ENCODE assay signal across 1 cellular context in the genomic region with DNA sequence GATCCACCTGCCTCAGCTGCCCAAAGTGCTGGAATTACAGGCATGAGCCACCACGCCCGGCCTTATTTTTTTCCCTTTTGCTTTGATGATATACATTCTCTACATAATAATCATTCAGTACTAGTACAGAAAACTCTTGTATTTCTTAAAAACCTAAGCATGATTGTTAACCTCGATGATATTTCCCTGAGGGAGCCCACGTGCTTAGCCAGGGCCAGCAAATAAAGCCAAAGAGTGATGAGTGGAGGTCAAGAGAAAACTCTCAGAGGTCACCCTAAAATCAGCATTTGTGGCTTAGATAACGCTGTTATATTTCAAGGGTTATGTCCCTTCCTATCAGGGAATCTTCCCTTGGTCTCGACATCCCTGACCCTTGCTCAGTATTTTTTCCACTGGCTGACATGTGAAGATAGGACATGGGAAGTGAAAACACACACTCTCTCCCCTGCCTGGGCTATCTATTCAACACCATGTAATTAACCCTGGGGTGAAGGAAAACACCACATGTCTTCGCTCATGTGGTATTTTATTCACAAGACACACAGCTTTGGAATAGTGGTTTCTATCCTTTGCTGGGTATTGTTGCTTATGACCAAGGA.
TF ChIP-seq lines count a peak whose summit lies in the region.

No MANE protein-coding gene starts in this region.

TF ChIP-seq in K562, 482 proteins besides CTCF, POLR2A, EP300 and RAD21 (continued from another document and continues in another):
- no peak for TF ChIP-seq RERE (CRISPR knock-in tag; IDR thresholded peaks at IDR 0.05; ENCODE audit: borderline replicate concordance)
- TF ChIP-seq, protein P1, sequence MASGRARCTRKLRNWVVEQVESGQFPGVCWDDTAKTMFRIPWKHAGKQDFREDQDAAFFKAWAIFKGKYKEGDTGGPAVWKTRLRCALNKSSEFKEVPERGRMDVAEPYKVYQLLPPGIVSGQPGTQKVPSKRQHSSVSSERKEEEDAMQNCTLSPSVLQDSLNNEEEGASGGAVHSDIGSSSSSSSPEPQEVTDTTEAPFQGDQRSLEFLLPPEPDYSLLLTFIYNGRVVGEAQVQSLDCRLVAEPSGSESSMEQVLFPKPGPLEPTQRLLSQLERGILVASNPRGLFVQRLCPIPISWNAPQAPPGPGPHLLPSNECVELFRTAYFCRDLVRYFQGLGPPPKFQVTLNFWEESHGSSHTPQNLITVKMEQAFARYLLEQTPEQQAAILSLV (tag; IDR thresholded peaks at IDR 0.05): no peak
- TF ChIP-seq POLR2AphosphoS2 (IDR thresholded peaks at IDR 0.05; ENCODE audit: low read length): no peak
- TF ChIP-seq ZNF592 (IDR thresholded peaks at IDR 0.05): no peak
- TF ChIP-seq ZBTB49 (CRISPR knock-in tag; IDR thresholded peaks at IDR 0.05; ENCODE audit: borderline replicate concordance): no peak
- no peak for TF ChIP-seq RNF219 (CRISPR knock-in tag; IDR thresholded peaks at IDR 0.05)
- 0 out of 2 replicates have a peak, but pooled peaks have one; percentile 31 for TF ChIP-seq MAX (CRISPR knock-in tag; IDR thresholded peaks at IDR 0.05)
- TF ChIP-seq ZNF239 (CRISPR knock-in tag; IDR thresholded peaks at IDR 0.05): no peak
- TF ChIP-seq ZNF212 (CRISPR knock-in tag; IDR thresholded peaks at IDR 0.05): no peak
- no peak for TF ChIP-seq BRCA1 (IDR thresholded peaks at IDR 0.05)
- no peak for TF ChIP-seq BRCA1 (CRISPR knock-in tag; IDR thresholded peaks at IDR 0.05)
- TF ChIP-seq MTA2 (IDR thresholded peaks at IDR 0.05; ENCODE audit: low read depth): 0 out of 2 replicates have a peak, but pooled peaks have one; percentile 29
- no peak for TF ChIP-seq NRF1 (conservative IDR thresholded peaks at IDR 0.05 in 1 of 2, IDR thresholded peaks at IDR 0.05 in 1 of 2)
- no peak for TF ChIP-seq TCF7 (IDR thresholded peaks at IDR 0.05; ENCODE audit: borderline replicate concordance)
- no peak for TF ChIP-seq KLF13 (tag; IDR thresholded peaks at IDR 0.05; ENCODE audit: borderline replicate concordance, low read depth)
- TF ChIP-seq CHCHD3 (CRISPR knock-in tag; IDR thresholded peaks at IDR 0.05): no peak
- TF ChIP-seq SREBF1 (IDR thresholded peaks at IDR 0.05; ENCODE audit: borderline replicate concordance, low read depth, low read length): no peak
- TF ChIP-seq KLF16 (IDR thresholded peaks at IDR 0.05): peak; percentile 37; the same call in 1 of the 2 replicates
- no peak for TF ChIP-seq HMG20A (CRISPR knock-in tag; conservative IDR thresholded peaks at IDR 0.05)
- no peak for TF ChIP-seq TRIM25 (IDR thresholded peaks at IDR 0.05; ENCODE audit: borderline replicate concordance)
- no peak for TF ChIP-seq RFX5 (IDR thresholded peaks at IDR 0.05; ENCODE audit: low read depth, low read length)
- no peak for TF ChIP-seq ZNF23 (CRISPR knock-in tag; IDR thresholded peaks at IDR 0.05)
- no peak for TF ChIP-seq MCM5 (IDR thresholded peaks at IDR 0.05; ENCODE audit: low read depth)
- TF ChIP-seq HDAC2 (IDR thresholded peaks at IDR 0.05): peak; percentile 57; the same call in 1 of the 2 replicates
- no peak for TF ChIP-seq FOXA1 (IDR thresholded peaks at IDR 0.05; ENCODE audit: borderline replicate concordance)
- 0 out of 4 replicates have a peak, but pooled peaks of 1 of the 2 experiments have one; percentile 48 for TF ChIP-seq TEAD1 (CRISPR knock-in tag; IDR thresholded peaks at IDR 0.05)
- TF ChIP-seq, protein P2, sequence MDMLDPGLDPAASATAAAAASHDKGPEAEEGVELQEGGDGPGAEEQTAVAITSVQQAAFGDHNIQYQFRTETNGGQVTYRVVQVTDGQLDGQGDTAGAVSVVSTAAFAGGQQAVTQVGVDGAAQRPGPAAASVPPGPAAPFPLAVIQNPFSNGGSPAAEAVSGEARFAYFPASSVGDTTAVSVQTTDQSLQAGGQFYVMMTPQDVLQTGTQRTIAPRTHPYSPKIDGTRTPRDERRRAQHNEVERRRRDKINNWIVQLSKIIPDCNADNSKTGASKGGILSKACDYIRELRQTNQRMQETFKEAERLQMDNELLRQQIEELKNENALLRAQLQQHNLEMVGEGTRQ (CRISPR knock-in tag; IDR thresholded peaks at IDR 0.05): no peak
- TF ChIP-seq RFX1 (IDR thresholded peaks at IDR 0.05): no peak
- TF ChIP-seq MXI1 (IDR thresholded peaks at IDR 0.05; ENCODE audit: low read depth, low read length): no peak
- TF ChIP-seq, protein P3, sequence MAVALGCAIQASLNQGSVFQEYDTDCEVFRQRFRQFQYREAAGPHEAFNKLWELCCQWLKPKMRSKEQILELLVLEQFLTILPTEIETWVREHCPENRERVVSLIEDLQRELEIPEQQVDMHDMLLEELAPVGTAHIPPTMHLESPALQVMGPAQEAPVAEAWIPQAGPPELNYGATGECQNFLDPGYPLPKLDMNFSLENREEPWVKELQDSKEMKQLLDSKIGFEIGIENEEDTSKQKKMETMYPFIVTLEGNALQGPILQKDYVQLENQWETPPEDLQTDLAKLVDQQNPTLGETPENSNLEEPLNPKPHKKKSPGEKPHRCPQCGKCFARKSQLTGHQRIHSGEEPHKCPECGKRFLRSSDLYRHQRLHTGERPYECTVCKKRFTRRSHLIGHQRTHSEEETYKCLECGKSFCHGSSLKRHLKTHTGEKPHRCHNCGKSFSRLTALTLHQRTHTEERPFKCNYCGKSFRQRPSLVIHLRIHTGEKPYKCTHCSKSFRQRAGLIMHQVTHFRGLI (CRISPR knock-in tag; IDR thresholded peaks at IDR 0.05): no peak
- 0 out of 4 replicates have a peak, but pooled peaks of 1 of the 2 experiments have one; percentile 21 for TF ChIP-seq HDAC1 (IDR thresholded peaks at IDR 0.05)
- no peak for TF ChIP-seq ATF3 (IDR thresholded peaks at IDR 0.05)
- TF ChIP-seq ATF3 (CRISPR knock-in tag; conservative IDR thresholded peaks at IDR 0.05): no peak
- TF ChIP-seq MECOM (CRISPR knock-in tag; IDR thresholded peaks at IDR 0.05): no peak
- no peak for TF ChIP-seq TSC22D4 (tag; IDR thresholded peaks at IDR 0.05)
- TF ChIP-seq TCF3 (CRISPR knock-in tag; IDR thresholded peaks at IDR 0.05): peak; percentile 50
